1 cellular context compared by ENCODE assay signal in the genomic region with DNA sequence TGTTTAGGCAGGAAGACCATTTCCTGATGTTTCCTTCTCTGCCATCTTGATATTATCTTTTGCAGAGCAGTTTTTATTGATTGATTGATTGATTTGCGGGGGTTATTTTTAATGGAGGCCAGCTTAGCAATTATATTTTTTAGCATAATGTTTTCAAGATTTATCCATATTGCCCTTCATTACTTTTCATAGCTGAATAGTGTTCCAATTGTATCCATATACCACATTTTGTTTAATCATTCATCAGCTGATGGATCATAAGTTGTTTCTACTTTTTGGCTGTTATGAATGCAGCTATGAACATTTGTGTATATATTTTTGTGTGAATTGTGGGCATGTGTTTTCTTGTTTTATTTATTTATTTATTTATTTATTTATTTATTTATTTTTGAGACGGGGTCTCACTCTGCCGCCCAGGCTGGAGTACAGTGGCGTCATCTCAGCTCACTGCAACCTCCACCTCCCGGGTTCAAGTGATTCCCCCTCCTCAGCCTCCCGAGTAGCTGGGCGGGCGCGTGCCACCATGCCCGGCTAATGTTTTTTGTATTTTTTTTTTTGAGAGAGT.
TF ChIP-seq lines count a peak whose summit lies in the region.

No MANE protein-coding gene starts in this region.

TF ChIP-seq in HepG2, 621 proteins besides CTCF, POLR2A, EP300 and RAD21:
- TF ChIP-seq KDM5B (CRISPR knock-in tag; IDR thresholded peaks at IDR 0.05; ENCODE audit: borderline replicate concordance) (no peak), PAX8 (CRISPR knock-in tag; IDR thresholded peaks at IDR 0.05; ENCODE audit: borderline replicate concordance) (no peak), ZNF891 (CRISPR knock-in tag; IDR thresholded peaks at IDR 0.05) (no peak), ZNF724P (CRISPR knock-in tag; IDR thresholded peaks at IDR 0.05; ENCODE audit: borderline replicate concordance) (no peak), ZBTB7B (CRISPR knock-in tag; IDR thresholded peaks at IDR 0.05) (no peak), ZNF30 (CRISPR knock-in tag; IDR thresholded peaks at IDR 0.05) (no peak), ZNF33A (CRISPR knock-in tag; IDR thresholded peaks at IDR 0.05; ENCODE audit: borderline replicate concordance) (no peak), JUNB (CRISPR knock-in tag; IDR thresholded peaks at IDR 0.05; ENCODE audit: borderline replicate concordance) (no peak), ZSCAN31 (CRISPR knock-in tag; IDR thresholded peaks at IDR 0.05; ENCODE audit: low read depth) (no peak), RELA (CRISPR knock-in tag; IDR thresholded peaks at IDR 0.05) (no peak), IRX3 (CRISPR knock-in tag; IDR thresholded peaks at IDR 0.05; ENCODE audit: borderline replicate concordance, low read depth) (no peak)
- TF ChIP-seq, protein P1, sequence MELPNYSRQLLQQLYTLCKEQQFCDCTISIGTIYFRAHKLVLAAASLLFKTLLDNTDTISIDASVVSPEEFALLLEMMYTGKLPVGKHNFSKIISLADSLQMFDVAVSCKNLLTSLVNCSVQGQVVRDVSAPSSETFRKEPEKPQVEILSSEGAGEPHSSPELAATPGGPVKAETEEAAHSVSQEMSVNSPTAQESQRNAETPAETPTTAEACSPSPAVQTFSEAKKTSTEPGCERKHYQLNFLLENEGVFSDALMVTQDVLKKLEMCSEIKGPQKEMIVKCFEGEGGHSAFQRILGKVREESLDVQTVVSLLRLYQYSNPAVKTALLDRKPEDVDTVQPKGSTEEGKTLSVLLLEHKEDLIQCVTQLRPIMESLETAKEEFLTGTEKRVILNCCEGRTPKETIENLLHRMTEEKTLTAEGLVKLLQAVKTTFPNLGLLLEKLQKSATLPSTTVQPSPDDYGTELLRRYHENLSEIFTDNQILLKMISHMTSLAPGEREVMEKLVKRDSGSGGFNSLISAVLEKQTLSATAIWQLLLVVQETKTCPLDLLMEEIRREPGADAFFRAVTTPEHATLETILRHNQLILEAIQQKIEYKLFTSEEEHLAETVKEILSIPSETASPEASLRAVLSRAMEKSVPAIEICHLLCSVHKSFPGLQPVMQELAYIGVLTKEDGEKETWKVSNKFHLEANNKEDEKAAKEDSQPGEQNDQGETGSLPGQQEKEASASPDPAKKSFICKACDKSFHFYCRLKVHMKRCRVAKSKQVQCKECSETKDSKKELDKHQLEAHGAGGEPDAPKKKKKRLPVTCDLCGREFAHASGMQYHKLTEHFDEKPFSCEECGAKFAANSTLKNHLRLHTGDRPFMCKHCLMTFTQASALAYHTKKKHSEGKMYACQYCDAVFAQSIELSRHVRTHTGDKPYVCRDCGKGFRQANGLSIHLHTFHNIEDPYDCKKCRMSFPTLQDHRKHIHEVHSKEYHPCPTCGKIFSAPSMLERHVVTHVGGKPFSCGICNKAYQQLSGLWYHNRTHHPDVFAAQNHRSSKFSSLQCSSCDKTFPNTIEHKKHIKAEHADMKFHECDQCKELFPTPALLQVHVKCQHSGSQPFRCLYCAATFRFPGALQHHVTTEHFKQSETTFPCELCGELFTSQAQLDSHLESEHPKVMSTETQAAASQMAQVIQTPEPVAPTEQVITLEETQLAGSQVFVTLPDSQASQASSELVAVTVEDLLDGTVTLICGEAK (IDR thresholded peaks at IDR 0.05): no peak
- TF ChIP-seq, protein P1 (CRISPR knock-in tag; IDR thresholded peaks at IDR 0.05): no peak
- TF ChIP-seq, protein P2, sequence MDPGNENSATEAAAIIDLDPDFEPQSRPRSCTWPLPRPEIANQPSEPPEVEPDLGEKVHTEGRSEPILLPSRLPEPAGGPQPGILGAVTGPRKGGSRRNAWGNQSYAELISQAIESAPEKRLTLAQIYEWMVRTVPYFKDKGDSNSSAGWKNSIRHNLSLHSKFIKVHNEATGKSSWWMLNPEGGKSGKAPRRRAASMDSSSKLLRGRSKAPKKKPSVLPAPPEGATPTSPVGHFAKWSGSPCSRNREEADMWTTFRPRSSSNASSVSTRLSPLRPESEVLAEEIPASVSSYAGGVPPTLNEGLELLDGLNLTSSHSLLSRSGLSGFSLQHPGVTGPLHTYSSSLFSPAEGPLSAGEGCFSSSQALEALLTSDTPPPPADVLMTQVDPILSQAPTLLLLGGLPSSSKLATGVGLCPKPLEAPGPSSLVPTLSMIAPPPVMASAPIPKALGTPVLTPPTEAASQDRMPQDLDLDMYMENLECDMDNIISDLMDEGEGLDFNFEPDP (CRISPR knock-in tag; conservative IDR thresholded peaks at IDR 0.05): no peak
- TF ChIP-seq, protein P3, sequence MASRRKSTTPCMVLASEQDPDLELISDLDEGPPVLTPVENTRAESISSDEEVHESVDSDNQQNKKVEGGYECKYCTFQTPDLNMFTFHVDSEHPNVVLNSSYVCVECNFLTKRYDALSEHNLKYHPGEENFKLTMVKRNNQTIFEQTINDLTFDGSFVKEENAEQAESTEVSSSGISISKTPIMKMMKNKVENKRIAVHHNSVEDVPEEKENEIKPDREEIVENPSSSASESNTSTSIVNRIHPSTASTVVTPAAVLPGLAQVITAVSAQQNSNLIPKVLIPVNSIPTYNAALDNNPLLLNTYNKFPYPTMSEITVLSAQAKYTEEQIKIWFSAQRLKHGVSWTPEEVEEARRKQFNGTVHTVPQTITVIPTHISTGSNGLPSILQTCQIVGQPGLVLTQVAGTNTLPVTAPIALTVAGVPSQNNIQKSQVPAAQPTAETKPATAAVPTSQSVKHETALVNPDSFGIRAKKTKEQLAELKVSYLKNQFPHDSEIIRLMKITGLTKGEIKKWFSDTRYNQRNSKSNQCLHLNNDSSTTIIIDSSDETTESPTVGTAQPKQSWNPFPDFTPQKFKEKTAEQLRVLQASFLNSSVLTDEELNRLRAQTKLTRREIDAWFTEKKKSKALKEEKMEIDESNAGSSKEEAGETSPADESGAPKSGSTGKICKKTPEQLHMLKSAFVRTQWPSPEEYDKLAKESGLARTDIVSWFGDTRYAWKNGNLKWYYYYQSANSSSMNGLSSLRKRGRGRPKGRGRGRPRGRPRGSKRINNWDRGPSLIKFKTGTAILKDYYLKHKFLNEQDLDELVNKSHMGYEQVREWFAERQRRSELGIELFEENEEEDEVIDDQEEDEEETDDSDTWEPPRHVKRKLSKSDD (CRISPR knock-in tag; IDR thresholded peaks at IDR 0.05; ENCODE audit: low read depth): no peak
